ENCODE assay signal across 11 cellular contexts in the genomic region with DNA sequence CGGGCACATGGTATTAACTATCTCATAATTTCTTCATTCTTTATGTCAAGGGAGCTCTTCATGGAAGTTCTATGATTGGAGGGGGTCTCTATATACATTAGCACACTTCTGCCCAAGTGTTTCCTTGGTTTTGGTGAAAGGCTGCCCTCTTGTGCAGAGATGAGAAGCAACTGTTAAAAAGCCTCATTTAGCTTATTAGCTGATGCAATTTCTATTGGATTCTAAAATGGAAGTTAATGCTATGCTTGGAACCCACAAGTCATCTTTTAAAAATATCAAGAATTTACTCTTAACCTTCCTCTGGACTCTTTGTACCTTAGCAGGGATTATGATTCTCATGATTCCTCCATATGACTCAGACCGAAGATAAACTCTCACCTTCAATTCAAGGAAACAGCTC.
A peak's percentile ranks its signal among the peaks of the same experiment; 100 is the strongest.
DNase-seq lines count a peak whose midpoint lies in the region; ATAC-seq and TF ChIP-seq lines count a peak whose summit lies in the region.
"Had no signal": no experiment of that assay in that cellular context is flagged by ENCODE, and none has a peak within 500 bp of the region (broad histone marks: within the 10 kb centered on the region; RNA-seq: fewer than 3 reads in every experiment).

No MANE protein-coding gene starts in this region.

- H3K4me1 Mint-ChIP-seq in type B pancreatic cell (ENCODE audit: unreplicated experiment) = no peaks in the 10 kb centered on the region

- no peak for ATAC-seq in heart left ventricle
- no peak for ATAC-seq in HG03135 (IDR thresholded peaks at IDR 0.05; ENCODE audit: unreplicated experiment)
- ATAC-seq in GM19467 (IDR thresholded peaks at IDR 0.05; ENCODE audit: unreplicated experiment) = no peak
- ATAC-seq in upper lobe of left lung (ENCODE audit: low FRiP score in 2 of 2) = no peak

- DNase-seq in left ventricle myocardium inferior = no peak
- DNase-seq in heart left ventricle = no peak
- peak; percentile 69 for DNase-seq in fibroblast of pulmonary artery (ENCODE audit: low read depth)
- DNase-seq in type B pancreatic cell (ENCODE audit: extremely low spot score, unreplicated experiment) = no peak
- DNase-seq in upper lobe of left lung = no peak
- DNase-seq: caudate nucleus; CD8-positive, alpha-beta memory T cell; stimulated activated CD8-positive, alpha-beta memory T cell treated with anti-CD3 and anti-CD28 coated beads, Interleukin-4, amount 100 ng/mL, for 48 hours had no signal

- TF ChIP-seq POLR2A in heart left ventricle (IDR thresholded peaks at IDR 0.05) (no peak), upper lobe of left lung (IDR thresholded peaks at IDR 0.05) (no peak)

- H4K20me1 ChIP-seq in OCI-LY3 (ENCODE audit: insufficient read depth, low read length) = no peaks in the 10 kb centered on the region

- H3K9me3 Mint-ChIP-seq in type B pancreatic cell = no peaks in the 10 kb centered on the region

- no peak overlapping the region for H3K4me3 ChIP-seq in left ventricle myocardium inferior
- no peak overlapping the region for H3K4me3 ChIP-seq in heart left ventricle
- no peak overlapping the region for H3K4me3 ChIP-seq in OCI-LY3 (ENCODE audit: low read length)
- H3K4me3 ChIP-seq in fibroblast of pulmonary artery (replicated peaks; ENCODE audit: low read depth, low read length) = no peak overlapping the region
- H3K4me3 ChIP-seq in upper lobe of left lung = no peak overlapping the region

- TF ChIP-seq CTCF in left ventricle myocardium inferior (IDR thresholded peaks at IDR 0.05; ENCODE audit: borderline replicate concordance) (peak; percentile 12), heart left ventricle (IDR thresholded peaks at IDR 0.05) (peak in 1 of 12 donors; percentile 30), OCI-LY3 (IDR thresholded peaks at IDR 0.05; ENCODE audit: low read depth, low read length) (peak; percentile 37), fibroblast of pulmonary artery (IDR thresholded peaks at IDR 0.05; ENCODE audit: low read length, missing control alignments) (peak; percentile 55), type B pancreatic cell (conservative IDR thresholded peaks at IDR 0.05) (peak; percentile 45), upper lobe of left lung (IDR thresholded peaks at IDR 0.05) (no peak)

- no peak overlapping the region for H3K4me2 ChIP-seq in OCI-LY3 (ENCODE audit: low read length)

- H3K27ac Mint-ChIP-seq in type B pancreatic cell = no peak overlapping the region
- H3K27ac Mint-ChIP-seq: CD8-positive, alpha-beta memory T cell had no signal

- H3K27me3 Mint-ChIP-seq in type B pancreatic cell = no peaks in the 10 kb centered on the region

- H3K9ac ChIP-seq in OCI-LY3 (ENCODE audit: low read length) = no peak overlapping the region

- no peak overlapping the region for H3K4me3 Mint-ChIP-seq in type B pancreatic cell
- H3K4me3 Mint-ChIP-seq: CD8-positive, alpha-beta memory T cell had no signal

- H3K27me3 ChIP-seq in left ventricle myocardium inferior (ENCODE audit: low read depth) = no peaks in the 10 kb centered on the region
- H3K27me3 ChIP-seq in heart left ventricle = no peaks in the 10 kb centered on the region
- no peaks in the 10 kb centered on the region for H3K27me3 ChIP-seq in OCI-LY3 (ENCODE audit: low read depth, low read length)
- no peaks in the 10 kb centered on the region for H3K27me3 ChIP-seq in upper lobe of left lung

- H3K9me3 ChIP-seq in left ventricle myocardium inferior (replicated peaks) (no peaks in the 10 kb centered on the region), heart left ventricle (peaks cover 0 to 4% (median 0%) of the 10 kb centered on the region in 12 donors), OCI-LY3 (ENCODE audit: insufficient read depth, low read length) (no peaks in the 10 kb centered on the region), upper lobe of left lung (peaks cover 0 to 3% (median 0%) of the 10 kb centered on the region in 4 donors)

- H3K4me1 ChIP-seq in left ventricle myocardium inferior = no peaks in the 10 kb centered on the region
- peaks cover 0 to 7% (median 0%) of the 10 kb centered on the region in 12 donors for H3K4me1 ChIP-seq in heart left ventricle
- H3K4me1 ChIP-seq in OCI-LY3 (ENCODE audit: low read length) = no peaks in the 10 kb centered on the region
- H3K4me1 ChIP-seq in upper lobe of left lung = no peaks in the 10 kb centered on the region

- H3K27ac ChIP-seq in left ventricle myocardium inferior (replicated peaks) = no peak overlapping the region
- H3K27ac ChIP-seq in heart left ventricle = no peak overlapping the region
- no peak overlapping the region for H3K27ac ChIP-seq in OCI-LY3 (ENCODE audit: low read length)
- no peak overlapping the region for H3K27ac ChIP-seq in upper lobe of left lung

- TF ChIP-seq EP300 in upper lobe of left lung (IDR thresholded peaks at IDR 0.05) = no peak

- H3K36me3 Mint-ChIP-seq in type B pancreatic cell = no peaks in the 10 kb centered on the region
- H3K36me3 Mint-ChIP-seq: CD8-positive, alpha-beta memory T cell had no signal

- H3K36me3 ChIP-seq in left ventricle myocardium inferior = no peaks in the 10 kb centered on the region
- no peaks in the 10 kb centered on the region for H3K36me3 ChIP-seq in heart left ventricle
- H3K36me3 ChIP-seq in OCI-LY3 (replicated peaks; ENCODE audit: low read depth, low read length) = no peaks in the 10 kb centered on the region
- H3K36me3 ChIP-seq in upper lobe of left lung = no peaks in the 10 kb centered on the region

- no peaks in the 10 kb centered on the region for H3K79me2 ChIP-seq in OCI-LY3 (ENCODE audit: low read length)

- intact Hi-C loops in left ventricle myocardium inferior (cut with micrococcal nuclease) (no loop called here), heart left ventricle (cut with DNase I) (no loop called here)

- WGBS in heart left ventricle, 4 donors = 80 to 92% (median 87%) methylated on average over 2 of the region's 2 CpGs
- 86 to 91% methylated on average over 2 of the region's 2 CpGs for WGBS in upper lobe of left lung, 2 donors

- no peak overlapping the region for H2AFZ ChIP-seq in OCI-LY3 (ENCODE audit: low read depth, low read length)

Comparison
In these comparisons a context has a peak if more than half of its experiments do, and no peak if none do; other contexts are left out.
1. CTCF ChIP-seq: peak in left ventricle myocardium inferior (single experiment), OCI-LY3 (single experiment), fibroblast of pulmonary artery (single experiment) and type B pancreatic cell (single experiment); none in upper lobe of left lung (0 of 6).